8 cellular contexts compared by ENCODE assay signal in genomic region chr1:113759341-113760101, GRCh38.
DNase-seq lines count a peak whose midpoint lies in the region; ATAC-seq and TF ChIP-seq lines count a peak whose summit lies in the region.

TSS of gene PHTF1 (minus strand) at chr1:113759486. CDS start at chr1:113758703, 783 bp downstream.

- peak within 1 kb of the TSS; percentile 86 for H3K4me3 ChIP-seq in coronary artery

- TF ChIP-seq CTCF in coronary artery (IDR thresholded peaks at IDR 0.05), result no peak

- peak within 1 kb of the TSS; percentile 91 to 96 for H3K27ac ChIP-seq in coronary artery

- ATAC-seq in GM19035 (IDR thresholded peaks at IDR 0.05; ENCODE audit: unreplicated experiment) (peak; percentile 86), HG03280 (IDR thresholded peaks at IDR 0.05; ENCODE audit: unreplicated experiment) (peak; percentile 76)

- peak; percentile 79 for DNase-seq in Ammon's horn (ENCODE audit: low spot score)
- DNase-seq in NCI-H446 (lab: John Stamatoyannopoulos, UW), result peak; percentile 49 to 77
- DNase-seq in activated CD4-positive, alpha-beta T cell treated with anti-CD3 and anti-CD28 coated beads for 4 hours, result peak; percentile 30 to 48
- peak; percentile 87 for DNase-seq in coronary artery (ENCODE audit: low spot score)
- peak; percentile 89 for DNase-seq in left kidney (ENCODE audit: low read depth, low spot score)
- DNase-seq in stimulated activated CD4-positive, alpha-beta T cell treated with anti-CD3 and anti-CD28 coated beads, Interleukin-2, amount 100 ng/mL, for 4 hours (ENCODE audit: low read depth), result peak; percentile 22

Comparison
In these comparisons a context has a peak if more than half of its experiments do, and no peak if none do; other contexts are left out.
1. Peak in every context shown above with its lines: DNase-seq, ATAC-seq, H3K4me3 ChIP-seq and H3K27ac ChIP-seq.
2. DNase-seq: peak in every context shown above with its lines; median percentile 89 in left kidney; 87 in coronary artery; 79 in Ammon's horn; 63 in NCI-H446; 39 in activated CD4-positive, alpha-beta T cell treated with anti-CD3 and anti-CD28 coated beads for 4 hours; 22 in stimulated activated CD4-positive, alpha-beta T cell treated with anti-CD3 and anti-CD28 coated beads, Interleukin-2, amount 100 ng/mL, for 4 hours.